In the genomic region with DNA sequence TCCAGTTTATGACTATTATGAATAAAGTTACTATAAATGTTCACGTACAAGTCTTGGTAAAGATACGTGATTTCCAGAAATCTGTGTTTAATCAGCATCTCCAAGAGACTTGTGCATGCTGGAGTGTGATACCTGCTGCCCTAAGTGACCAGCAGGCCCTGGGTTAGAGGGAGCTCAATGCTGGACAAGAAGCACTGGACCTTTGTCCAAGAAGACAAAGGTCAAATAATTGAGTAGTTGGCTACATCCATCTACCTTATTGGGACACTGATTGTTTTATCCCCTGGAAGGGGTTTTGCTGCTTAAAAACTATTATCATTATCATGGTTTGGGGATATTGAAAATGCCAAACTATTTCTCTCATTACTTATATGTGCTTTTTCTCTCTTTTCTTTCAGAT, we compare ENCODE assay signal across 10 cellular contexts.
"Had no signal": no experiment of that assay in that cellular context is flagged by ENCODE, and none has a peak within 500 bp of the region (broad histone marks: within the 10 kb centered on the region; RNA-seq: fewer than 3 reads in every experiment).

No MANE protein-coding gene starts in this region.

- H3K4me3 ChIP-seq: GM23338 had no signal

- H3K27ac ChIP-seq: KMS-11 had no signal

- FAIRE-seq: H1, H54, HTR-8/SVneo had no signal

- ATAC-seq: GM23338 had no signal

- DNase-seq: H9, HCEC 1CT, HFFc6, Karpas-422, KBM-7 had no signal
